29 cellular contexts compared by ENCODE assay signal in genomic region chr11:62391642-62392425, GRCh38. TPM values are rescaled to one million over a fixed set of nuclear protein-coding genes. Genes with fewer than 3 reads are reported as not detected.
A peak's percentile ranks its signal among the peaks of the same experiment; 100 is the strongest.
DNase-seq lines count a peak whose midpoint lies in the region; ATAC-seq and TF ChIP-seq lines count a peak whose summit lies in the region.
"Had no signal": no experiment of that assay in that cellular context is flagged by ENCODE, and none has a peak within 500 bp of the region (broad histone marks: within the 10 kb centered on the region; RNA-seq: fewer than 3 reads in every experiment).

No MANE protein-coding gene starts in this region.

- H3K79me2 ChIP-seq in mesendoderm (ENCODE audit: control insufficient read depth, insufficient read depth, low read length) = no peaks in the 10 kb centered on the region

- no peak overlapping the region for H3K4me3 Mint-ChIP-seq in activated naive CD4-positive, alpha-beta T cell treated with anti-CD3 and anti-CD28 coated beads, Interleukin-2, amount 50 U/mL, for 24 hours
- H3K4me3 Mint-ChIP-seq in stimulated activated naive B cell treated with anti-CD40 and anti-IgM and Interleukin-4, amounts not matched to agents 10 μg/mL and 1 μg/mL and 100 μg/mL, for 72 hours = no peak overlapping the region
- H3K4me3 Mint-ChIP-seq: activated naive CD8-positive, alpha-beta T cell; IgD-negative memory B cell; T-helper 2 cell treated with Interferon-gamma antibody and Interleukin-4, amounts not matched to agents 5 μg/mL and 100 μg/mL, for 36 hours had no signal

- H3K27me3 ChIP-seq in brain microvascular endothelial cell (replicated peaks) (no peaks in the 10 kb centered on the region), mesendoderm (ENCODE audit: insufficient read depth, low read length, poor library complexity) (no peaks in the 10 kb centered on the region), upper lobe of right lung (no peaks in the 10 kb centered on the region), gastrocnemius medialis (no peaks in the 10 kb centered on the region)

- H3K56ac ChIP-seq in mesendoderm (ENCODE audit: low read length) = no peak overlapping the region

- no peak overlapping the region for H2BK5ac ChIP-seq in mesendoderm (ENCODE audit: low read length)

- no CpG with 5 or more reads among the region's 16 CpGs for WGBS in mesendoderm (ENCODE audit: extremely low coverage, insufficient coverage, low lambda C conversion rate)

- H3K4me3 ChIP-seq in brain microvascular endothelial cell (ENCODE audit: low read depth, low read length) (no peak overlapping the region), mesendoderm (ENCODE audit: low read length) (no peak overlapping the region), upper lobe of right lung (no peak overlapping the region), gastrocnemius medialis (no peak overlapping the region)
- H3K4me3 ChIP-seq: left ventricle myocardium inferior had no signal

- in situ Hi-C loops in brain microvascular endothelial cell (cut with HindIII; ENCODE audit: low pct_ligation_motif_present, low sequenced_read_pairs) (loop anchor here (25.0 kb wide), 1 partner anchor 170 kb away; the partner anchor contains the start of gene EEF1G), gastrocnemius medialis (cut with MboI; ENCODE audit: low sequenced_read_pairs in 4 of 4) (loop anchor here (10.0 to 25.0 kb wide), 3 partner anchors 163 to 470 kb away; partner anchors contain the start of genes LRRN4CL (in 2 of the 4) and UBXN1 (in 2 of the 4))

- H3K4me1 ChIP-seq in mesendoderm (ENCODE audit: control insufficient read depth, low read depth, low read length) (peaks cover 8% of the 10 kb centered on the region), upper lobe of right lung (peaks cover 17% of the 10 kb centered on the region), gastrocnemius medialis (peaks cover 0 to 3% of the 10 kb centered on the region in 2 donors)

- no peaks in the 10 kb centered on the region for H3K36me3 Mint-ChIP-seq in activated naive CD4-positive, alpha-beta T cell treated with anti-CD3 and anti-CD28 coated beads, Interleukin-2, amount 50 U/mL, for 24 hours
- no peaks in the 10 kb centered on the region for H3K36me3 Mint-ChIP-seq in activated naive CD4-positive, alpha-beta T cell treated with anti-CD3 and anti-CD28 coated beads, Interleukin-2, amount 50 U/mL, for 72 hours
- no peaks in the 10 kb centered on the region for H3K36me3 Mint-ChIP-seq in stimulated activated naive B cell treated with anti-CD40 and anti-IgM and Interleukin-4, amounts not matched to agents 10 μg/mL and 1 μg/mL and 100 μg/mL, for 72 hours
- H3K36me3 Mint-ChIP-seq: activated naive CD8-positive, alpha-beta T cell; IgD-negative memory B cell had no signal

- H3K27ac ChIP-seq in brain microvascular endothelial cell (no peak overlapping the region), mesendoderm (ENCODE audit: low read depth, low read length) (no peak overlapping the region), upper lobe of right lung (no peak overlapping the region), gastrocnemius medialis (no peak overlapping the region)
- H3K27ac ChIP-seq: left ventricle myocardium inferior had no signal

- no peak overlapping the region for H3K4me2 ChIP-seq in mesendoderm (ENCODE audit: low read length)

- no peak for DNase-seq in activated naive CD4-positive, alpha-beta T cell treated with anti-CD3 and anti-CD28 coated beads, Interleukin-2, amount 50 U/mL, for 72 hours (ENCODE audit: low spot score in 2 of 2)
- DNase-seq in brain microvascular endothelial cell (no peak), mesendoderm (peak; percentile 84), upper lobe of right lung (peak; percentile 18), gastrocnemius medialis (no peak)
- DNase-seq in stimulated activated naive B cell treated with anti-CD40 and anti-IgM and Interleukin-4, amounts not matched to agents 10 μg/mL and 1 μg/mL and 100 μg/mL, for 72 hours = no peak
- DNase-seq: activated CD4-positive, alpha-beta T cell treated with anti-CD3 and anti-CD28 coated beads, Interleukin-2, amount 50 U/mL, for 48 hours; activated CD8-positive, alpha-beta memory T cell treated with anti-CD3 and anti-CD28 coated beads, Interleukin-2, amount 50 U/mL, for 4 hours; aorta; cerebellar nuclear complex; DMS79; effector CD4-positive, alpha-beta T cell; foreskin melanocyte; hippocampal formation; left ventricle myocardium inferior; NCI-H1105 treated with DMSO at 0.1 percent for 48 hours; NCI-H2029; NCI-H748 treated with DMSO at 0.1 percent for 48 hours had no signal

- H4K8ac ChIP-seq in mesendoderm (ENCODE audit: low read depth, low read length) = no peak overlapping the region

- H3K9me3 Mint-ChIP-seq in activated naive CD4-positive, alpha-beta T cell treated with anti-CD3 and anti-CD28 coated beads, Interleukin-2, amount 50 U/mL, for 24 hours = no peaks in the 10 kb centered on the region
- H3K9me3 Mint-ChIP-seq in activated naive CD4-positive, alpha-beta T cell treated with anti-CD3 and anti-CD28 coated beads, Interleukin-2, amount 50 U/mL, for 72 hours = no peaks in the 10 kb centered on the region
- no peaks in the 10 kb centered on the region for H3K9me3 Mint-ChIP-seq in stimulated activated naive B cell treated with anti-CD40 and anti-IgM and Interleukin-4, amounts not matched to agents 10 μg/mL and 1 μg/mL and 100 μg/mL, for 72 hours
- H3K9me3 Mint-ChIP-seq: IgD-negative memory B cell; T-helper 2 cell treated with Interferon-gamma antibody and Interleukin-4, amounts not matched to agents 5 μg/mL and 100 μg/mL, for 36 hours had no signal

- H3K4ac ChIP-seq in mesendoderm (ENCODE audit: low read depth, low read length) = no peak overlapping the region

- no peaks in the 10 kb centered on the region for H3K27me3 Mint-ChIP-seq in activated naive CD4-positive, alpha-beta T cell treated with anti-CD3 and anti-CD28 coated beads, Interleukin-2, amount 50 U/mL, for 24 hours
- H3K27me3 Mint-ChIP-seq in stimulated activated naive B cell treated with anti-CD40 and anti-IgM and Interleukin-4, amounts not matched to agents 10 μg/mL and 1 μg/mL and 100 μg/mL, for 72 hours = no peaks in the 10 kb centered on the region
- H3K27me3 Mint-ChIP-seq: activated naive CD8-positive, alpha-beta T cell; IgD-negative memory B cell had no signal

- peak overlapping the region; percentile 5 for H3K27ac Mint-ChIP-seq in activated naive CD4-positive, alpha-beta T cell treated with anti-CD3 and anti-CD28 coated beads, Interleukin-2, amount 50 U/mL, for 24 hours
- H3K27ac Mint-ChIP-seq in activated naive CD4-positive, alpha-beta T cell treated with anti-CD3 and anti-CD28 coated beads, Interleukin-2, amount 50 U/mL, for 72 hours = no peak overlapping the region
- no peak overlapping the region for H3K27ac Mint-ChIP-seq in stimulated activated naive B cell treated with anti-CD40 and anti-IgM and Interleukin-4, amounts not matched to agents 10 μg/mL and 1 μg/mL and 100 μg/mL, for 72 hours
- H3K27ac Mint-ChIP-seq: activated naive CD8-positive, alpha-beta T cell; T-helper 2 cell treated with Interferon-gamma antibody and Interleukin-4, amounts not matched to agents 5 μg/mL and 100 μg/mL, for 36 hours had no signal

- H3K36me3 ChIP-seq in brain microvascular endothelial cell (replicated peaks) (no peaks in the 10 kb centered on the region), mesendoderm (ENCODE audit: control insufficient read depth, insufficient read depth, low read length) (no peaks in the 10 kb centered on the region), upper lobe of right lung (peaks cover 4% of the 10 kb centered on the region), gastrocnemius medialis (no peaks in the 10 kb centered on the region)
- H3K36me3 ChIP-seq: left ventricle myocardium inferior had no signal

- no peak overlapping the region for H3K9ac ChIP-seq in mesendoderm (ENCODE audit: low read length)

- peaks cover 9% of the 10 kb centered on the region for H3K4me1 Mint-ChIP-seq in activated naive CD4-positive, alpha-beta T cell treated with anti-CD3 and anti-CD28 coated beads, Interleukin-2, amount 50 U/mL, for 24 hours
- peaks cover 2 to 8% of the 10 kb centered on the region in 2 donors for H3K4me1 Mint-ChIP-seq in stimulated activated naive B cell treated with anti-CD40 and anti-IgM and Interleukin-4, amounts not matched to agents 10 μg/mL and 1 μg/mL and 100 μg/mL, for 72 hours

- H3K79me1 ChIP-seq in mesendoderm (ENCODE audit: low read length) = no peaks in the 10 kb centered on the region

- H2BK120ac ChIP-seq in mesendoderm (ENCODE audit: low read depth, low read length) = no peak overlapping the region

- no peak overlapping the region for H2AK5ac ChIP-seq in mesendoderm (ENCODE audit: low read length)

- H3K9me3 ChIP-seq in upper lobe of right lung (no peaks in the 10 kb centered on the region), gastrocnemius medialis (no peaks in the 10 kb centered on the region)
- H3K9me3 ChIP-seq: left ventricle myocardium inferior had no signal

- intact Hi-C loops in upper lobe of right lung (cut with DNase I) (no loop called here), gastrocnemius medialis (cut with DNase I; ENCODE audit: low total_unique reads) (no loop called here)

- no peak overlapping the region for H4K5ac ChIP-seq in mesendoderm (ENCODE audit: low read length)

- no peak overlapping the region for H3K23ac ChIP-seq in mesendoderm (ENCODE audit: low read length)

- no peak for ATAC-seq in activated naive CD4-positive, alpha-beta T cell treated with anti-CD3 and anti-CD28 coated beads, Interleukin-2, amount 50 U/mL, for 72 hours
- ATAC-seq in upper lobe of right lung (no peak), GM18867 (IDR thresholded peaks at IDR 0.05; ENCODE audit: unreplicated experiment) (no peak), gastrocnemius medialis (no peak)
- no peak for ATAC-seq in stimulated activated naive B cell treated with anti-CD40 and anti-IgM and Interleukin-4, amounts not matched to agents 10 μg/mL and 1 μg/mL and 100 μg/mL, for 72 hours (replicated peaks)
- ATAC-seq: HCT116 had no signal

- no peak overlapping the region for H2BK15ac ChIP-seq in mesendoderm (replicated peaks; ENCODE audit: low read depth)

- TF ChIP-seq POLR2A in gastrocnemius medialis (IDR thresholded peaks at IDR 0.05) = no peak

- TF ChIP-seq CTCF in brain microvascular endothelial cell (IDR thresholded peaks at IDR 0.05; ENCODE audit: low read depth, low read length, missing control alignments) (peak; percentile 47), upper lobe of right lung (IDR thresholded peaks at IDR 0.05) (no peak), gastrocnemius medialis (IDR thresholded peaks at IDR 0.05 in 4 of 5, conservative IDR thresholded peaks at IDR 0.05 in 1 of 5) (no peak)

- H3K18ac ChIP-seq in mesendoderm (ENCODE audit: low read length) = no peak overlapping the region

RNA-seq across cellular contexts. Expression of gene SCGB1A1, which starts 27.0 kb away (rescaled TPM):
- not detected for total RNA-seq in activated naive CD4-positive, alpha-beta T cell treated with anti-CD3 and anti-CD28 coated beads, Interleukin-2, amount 50 U/mL, for 72 hours
- polyA plus RNA-seq in mesendoderm (2013, experiment 1 of 2) = not detected
- polyA plus RNA-seq in mesendoderm (2013, experiment 2 of 2) = not detected
- total RNA-seq in upper lobe of right lung (5.4 TPM), gastrocnemius medialis (not detected)
- total RNA-seq: A172, aorta, left ventricle myocardium inferior, M059J, ureter had no signal
- polyA plus RNA-seq: BJ, IgD-negative memory B cell, neural cell had no signal

RNA-seq across cellular contexts. Expression of gene ASRGL1, which starts 54.6 kb away (rescaled TPM):
- total RNA-seq in activated naive CD4-positive, alpha-beta T cell treated with anti-CD3 and anti-CD28 coated beads, Interleukin-2, amount 50 U/mL, for 72 hours = 1 to 10 TPM; 5.5 to 8.1 TPM
- 12.6 TPM for polyA plus RNA-seq in mesendoderm (2013, experiment 1 of 2)
- 12.4 TPM for polyA plus RNA-seq in mesendoderm (2013, experiment 2 of 2)
- total RNA-seq in upper lobe of right lung (54.8 TPM), gastrocnemius medialis (10 to 100 TPM in 2 of 4 donors, 1 to 10 TPM in 2; 6.4 to 24.6 (median 8.7) TPM)

Comparison
In these comparisons a context has a peak if more than half of its experiments do, and no peak if none do; other contexts are left out.
1. DNase-seq: peak in mesendoderm (single experiment) and upper lobe of right lung (single experiment); none in activated naive CD4-positive, alpha-beta T cell treated with anti-CD3 and anti-CD28 coated beads, Interleukin-2, amount 50 U/mL, for 72 hours (0 of 2), brain microvascular endothelial cell (single experiment), gastrocnemius medialis (0 of 2) and stimulated activated naive B cell treated with anti-CD40 and anti-IgM and Interleukin-4, amounts not matched to agents 10 μg/mL and 1 μg/mL and 100 μg/mL, for 72 hours (single experiment).